In genomic region chr6:158031445-158032353, GRCh38 we compare ENCODE assay signal across 9 cellular contexts. TPM values are rescaled to one million over a fixed set of nuclear protein-coding genes. Genes with fewer than 3 reads are reported as not detected.
DNase-seq lines count a peak whose midpoint lies in the region; ATAC-seq, FAIRE-seq and TF ChIP-seq lines count a peak whose summit lies in the region.
"Had no signal": no experiment of that assay in that cellular context is flagged by ENCODE, and none has a peak within 500 bp of the region (broad histone marks: within the 10 kb centered on the region; RNA-seq: fewer than 3 reads in every experiment).

No MANE protein-coding gene starts in this region.

- TF ChIP-seq CTCF in D721Med (IDR thresholded peaks at IDR 0.05; ENCODE audit: insufficient read depth, missing control alignments): no peak

- H3K4me1 Mint-ChIP-seq in immature natural killer cell: peaks cover 53 to 74% of the 10 kb centered on the region in 2 donors

- no peak for FAIRE-seq in D721Med (lab: Jason Lieb, UNC)
- FAIRE-seq: colon had no signal

- peak; percentile 43 for DNase-seq in activated naive CD4-positive, alpha-beta T cell treated with Interleukin-2 at 50 U/mL for 16 hours
- DNase-seq in activated naive CD4-positive, alpha-beta T cell (lab: John Stamatoyannopoulos, UW): no peak
- DNase-seq in NCI-H226 (peak; percentile 87), immature natural killer cell (peak; percentile 63 to 79 (median 75)), D721Med (ENCODE audit: insufficient read length, low spot score) (no peak), NCI-H2171 treated with DMSO at 0.1 percent for 48 hours (lab: John Stamatoyannopoulos, UW) (no peak)
- DNase-seq in activated naive CD4-positive, alpha-beta T cell treated with anti-CD3 and anti-CD28 coated beads, Interleukin-2, amount 50 U/mL, for 72 hours (ENCODE audit: low spot score in 2 of 2): peak in 1 of 2 donors; percentile 78
- peak; percentile 79 for DNase-seq in stimulated activated naive CD8-positive, alpha-beta T cell treated with anti-CD3 and anti-CD28 coated beads, Interleukin-15, Interleukin-2, amounts not matched to agents 100 U/mL and 50 U/mL, for 24 hours

- H3K36me3 Mint-ChIP-seq in activated naive CD4-positive, alpha-beta T cell treated with anti-CD3 and anti-CD28 coated beads, Interleukin-2, amount 50 U/mL, for 72 hours: peaks cover 32 to 44% of the 10 kb centered on the region in 2 donors
- peaks cover 5 to 24% (median 19%) of the 10 kb centered on the region in 3 donors for H3K36me3 Mint-ChIP-seq in immature natural killer cell

- peak overlapping the region; percentile 70 to 89 (median 78) for H3K4me3 Mint-ChIP-seq in immature natural killer cell

- peaks cover 2 to 6% (median 4%) of the 10 kb centered on the region in 3 donors for H3K27me3 Mint-ChIP-seq in immature natural killer cell (ENCODE audit: low read depth in 3 of 3)

- H3K27ac Mint-ChIP-seq in activated naive CD4-positive, alpha-beta T cell treated with anti-CD3 and anti-CD28 coated beads, Interleukin-2, amount 50 U/mL, for 72 hours: peak overlapping the region; percentile 70 to 79
- peak overlapping the region; percentile 89 to 95 (median 92) for H3K27ac Mint-ChIP-seq in immature natural killer cell

- H3K9me3 Mint-ChIP-seq in activated naive CD4-positive, alpha-beta T cell treated with anti-CD3 and anti-CD28 coated beads, Interleukin-2, amount 50 U/mL, for 72 hours: no peaks in the 10 kb centered on the region
- H3K9me3 Mint-ChIP-seq in immature natural killer cell: no peaks in the 10 kb centered on the region

- peak; percentile 8 to 65 for ATAC-seq in activated naive CD4-positive, alpha-beta T cell treated with anti-CD3 and anti-CD28 coated beads, Interleukin-2, amount 50 U/mL, for 72 hours
- ATAC-seq in stimulated activated naive CD8-positive, alpha-beta T cell treated with anti-CD3 and anti-CD28 coated beads, Interleukin-15, Interleukin-2, amounts not matched to agents 100 U/mL and 50 U/mL, for 24 hours: peak; percentile 73

RNA-seq across cellular contexts. Expression of gene SYNJ2, which starts 50.0 kb away (rescaled TPM):
- 10 to 100 TPM; 31.6 to 51.7 TPM for total RNA-seq in activated naive CD4-positive, alpha-beta T cell treated with anti-CD3 and anti-CD28 coated beads, Interleukin-2, amount 50 U/mL, for 72 hours
- 10 to 100 TPM in 2 of 3 donors, 1 to 10 TPM in 1; 8.7 to 22.0 (median 12.5) TPM for polyA plus RNA-seq in immature natural killer cell

Comparison
In these comparisons a context has a peak if more than half of its experiments do, and no peak if none do; other contexts are left out.
1. DNase-seq: peak in activated naive CD4-positive, alpha-beta T cell treated with Interleukin-2 at 50 U/mL for 16 hours (single experiment), NCI-H226 (single experiment), immature natural killer cell (3 of 3) and stimulated activated naive CD8-positive, alpha-beta T cell treated with anti-CD3 and anti-CD28 coated beads, Interleukin-15, Interleukin-2, amounts not matched to agents 100 U/mL and 50 U/mL, for 24 hours (single experiment); none in activated naive CD4-positive, alpha-beta T cell (0 of 4), D721Med (single experiment) and NCI-H2171 treated with DMSO at 0.1 percent for 48 hours (single experiment).